8 cellular contexts compared by ENCODE assay signal in the genomic region with DNA sequence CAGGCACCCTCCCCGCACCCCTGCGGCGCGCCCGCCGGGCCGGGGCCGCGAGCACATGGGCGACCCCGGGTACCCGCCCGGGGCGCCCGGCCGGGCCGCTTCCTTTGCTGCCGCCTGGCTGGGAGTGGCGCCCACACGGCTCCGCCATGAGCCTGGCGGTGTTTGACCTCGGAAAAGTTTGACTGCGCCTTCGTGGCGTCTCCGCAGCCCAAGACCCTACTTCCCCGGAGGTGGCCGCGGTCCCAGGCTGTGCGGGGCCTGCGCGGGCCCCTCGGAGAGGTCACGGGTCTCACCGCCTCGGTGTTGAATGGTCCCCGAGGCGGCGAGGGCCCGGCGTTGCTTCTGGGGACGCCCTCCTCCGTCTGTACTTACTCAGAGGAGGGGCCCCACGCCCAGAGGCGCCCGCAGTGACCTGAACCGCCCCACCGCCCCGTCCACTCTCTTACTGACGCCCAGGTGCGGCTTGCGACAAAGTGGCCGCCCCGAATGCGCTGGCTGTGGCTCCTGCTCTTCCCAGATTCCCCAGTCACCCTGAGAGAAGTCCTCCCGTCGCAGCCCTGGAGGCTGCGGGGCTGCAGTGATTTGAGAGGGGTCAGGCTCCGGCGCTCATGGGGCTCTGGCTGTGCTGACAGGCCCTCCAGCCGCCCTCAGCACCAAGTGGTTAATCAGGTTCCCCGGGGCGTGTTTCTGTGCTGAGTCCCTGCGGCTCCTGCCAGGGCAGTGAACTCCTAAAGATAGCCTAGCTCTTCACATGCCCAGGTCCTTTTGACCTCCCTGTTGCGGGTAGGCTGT. TPM values are rescaled to one million over a fixed set of nuclear protein-coding genes. Genes with fewer than 3 reads are reported as not detected.
DNase-seq lines count a peak whose midpoint lies in the region; ATAC-seq lines count a peak whose summit lies in the region.

No MANE protein-coding gene starts in this region.

- DNase-seq in CD1c-positive myeloid dendritic cell (ENCODE audit: extremely low spot score) = peak; percentile 29
- DNase-seq in NCI-H510A (lab: John Stamatoyannopoulos, UW) = peak; percentile 34
- peak; percentile 54 to 80 (median 77) for DNase-seq in right cardiac atrium
- no peak for DNase-seq in sciatic nerve (ENCODE audit: low spot score)

- H3K9me3 ChIP-seq in right cardiac atrium (ENCODE audit: control insufficient read depth, low read length) = no peaks in the 10 kb centered on the region

- no peaks in the 10 kb centered on the region for H3K27me3 Mint-ChIP-seq in activated naive CD8-positive, alpha-beta T cell

- peaks cover 9% of the 10 kb centered on the region for H3K4me1 ChIP-seq in right cardiac atrium (ENCODE audit: control insufficient read depth, insufficient read depth, low read length)

- peak overlapping the region; percentile 58 for H3K27ac Mint-ChIP-seq in activated naive CD8-positive, alpha-beta T cell

- peak overlapping the region; percentile 86 for H3K4me3 Mint-ChIP-seq in activated naive CD8-positive, alpha-beta T cell

- ATAC-seq in GM19397 (IDR thresholded peaks at IDR 0.05; ENCODE audit: unreplicated experiment) (peak; percentile 23), right cardiac atrium (peak; percentile 54 to 71), sciatic nerve (peak; percentile 40), HG03520 (IDR thresholded peaks at IDR 0.05; ENCODE audit: unreplicated experiment) (no peak), HG02840 (IDR thresholded peaks at IDR 0.05; ENCODE audit: low FRiP score, unreplicated experiment) (no peak)

- H3K9me3 Mint-ChIP-seq in activated naive CD8-positive, alpha-beta T cell (ENCODE audit: low read depth) = no peaks in the 10 kb centered on the region

- peak overlapping the region; percentile 98 for H3K4me3 ChIP-seq in right cardiac atrium (ENCODE audit: low read length)

- peaks cover 30% of the 10 kb centered on the region for H3K4me1 Mint-ChIP-seq in activated naive CD8-positive, alpha-beta T cell (ENCODE audit: low read depth)

- peaks cover 2% of the 10 kb centered on the region for H3K36me3 Mint-ChIP-seq in activated naive CD8-positive, alpha-beta T cell

- 3% methylated on average over 66 of the region's 66 CpGs for WGBS in right cardiac atrium

- H3K27me3 ChIP-seq in right cardiac atrium (ENCODE audit: control insufficient read depth, insufficient read depth) = no peaks in the 10 kb centered on the region

- H3K27ac ChIP-seq in right cardiac atrium (ENCODE audit: low read length) = peak overlapping the region; percentile 70

- intact Hi-C loops in right cardiac atrium (cut with DNase I) (no loop called here), sciatic nerve (cut with DNase I) (no loop called here)

RNA-seq across cellular contexts. Expression of gene KMT5A, which starts 5.8 kb away (rescaled TPM):
- 10 to 100 TPM; 19.8 to 26.8 (median 22.6) TPM for total RNA-seq in right cardiac atrium
- polyA plus RNA-seq in right cardiac atrium = 15.1 TPM
- 41.5 TPM for total RNA-seq in sciatic nerve

RNA-seq across cellular contexts. Expression of gene SBNO1, which starts 25.1 kb away (rescaled TPM):
- total RNA-seq in right cardiac atrium (10 to 100 TPM; 22.3 to 28.7 (median 26.8) TPM), sciatic nerve (32.3 TPM)
- 5.7 TPM for polyA plus RNA-seq in right cardiac atrium

RNA-seq across cellular contexts. Expression of gene RILPL2, which starts 46.7 kb away (rescaled TPM):
- 1 to 10 TPM; 3.4 to 4.0 (median 3.8) TPM for total RNA-seq in right cardiac atrium
- 4.3 TPM for polyA plus RNA-seq in right cardiac atrium
- total RNA-seq in sciatic nerve = 5.3 TPM

Comparison
In these comparisons a context has a peak if more than half of its experiments do, and no peak if none do; other contexts are left out.
1. ATAC-seq: peak in GM19397 (single experiment), right cardiac atrium (2 of 2) and sciatic nerve (single experiment); none in HG03520 (single experiment) and HG02840 (single experiment).